In the genomic region with DNA sequence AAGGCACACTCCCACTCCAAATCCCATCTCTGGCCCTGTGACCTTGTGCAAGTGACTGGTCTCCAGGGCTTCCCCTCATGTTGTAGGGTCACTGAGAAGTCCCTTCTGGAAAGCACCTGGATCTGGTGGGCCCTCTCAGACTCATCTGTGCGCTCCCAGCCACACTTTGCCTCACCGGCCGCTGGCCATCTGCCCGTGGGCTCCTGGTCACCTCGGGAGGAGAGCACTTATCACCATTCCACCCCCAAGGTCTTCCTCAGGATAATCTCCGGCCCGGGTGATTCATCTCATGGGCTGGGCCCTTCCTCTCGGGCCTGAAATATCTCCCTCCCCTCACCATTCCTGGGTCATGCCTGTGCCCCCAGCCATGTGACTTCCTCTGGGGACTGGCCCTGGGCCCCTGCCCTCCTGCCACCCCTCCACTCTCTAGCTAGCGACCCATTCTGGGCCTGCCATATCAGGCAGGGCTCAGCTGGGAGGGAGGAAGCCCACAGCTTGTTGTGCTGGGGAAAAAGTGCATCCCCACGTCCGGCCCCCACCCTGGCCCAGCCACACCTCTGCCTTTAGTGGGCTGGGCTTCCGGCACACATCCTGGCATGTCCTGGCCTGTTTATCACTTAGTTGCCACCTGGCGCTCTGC, we compare ENCODE assay signal across 13 cellular contexts. TPM values are rescaled to one million over a fixed set of nuclear protein-coding genes. Genes with fewer than 3 reads are reported as not detected.
DNase-seq lines count a peak whose midpoint lies in the region; ATAC-seq and TF ChIP-seq lines count a peak whose summit lies in the region.
"Had no signal": no experiment of that assay in that cellular context is flagged by ENCODE, and none has a peak within 500 bp of the region (broad histone marks: within the 10 kb centered on the region; RNA-seq: fewer than 3 reads in every experiment).

No MANE protein-coding gene starts in this region.

- no peaks in the 10 kb centered on the region for H3K4me1 Mint-ChIP-seq in endothelial cell (ENCODE audit: unreplicated experiment)

- TF ChIP-seq CTCF in foreskin keratinocyte (conservative IDR thresholded peaks at IDR 0.05), result no peak
- TF ChIP-seq CTCF in endothelial cell (IDR thresholded peaks at IDR 0.05; ENCODE audit: unreplicated experiment), result no peak

- ATAC-seq in foreskin keratinocyte, result peak; percentile 60
- no peak for ATAC-seq in GM21447 (IDR thresholded peaks at IDR 0.05; ENCODE audit: unreplicated experiment)
- ATAC-seq: Panc1 had no signal

- H3K27me3 Mint-ChIP-seq in endothelial cell (ENCODE audit: unreplicated experiment), result peaks cover 3% of the 10 kb centered on the region

- no peak overlapping the region for H3K27ac Mint-ChIP-seq in endothelial cell (ENCODE audit: unreplicated experiment)

- H3K9me3 Mint-ChIP-seq in endothelial cell (ENCODE audit: unreplicated experiment), result no peaks in the 10 kb centered on the region

- H3K4me3 Mint-ChIP-seq in endothelial cell (ENCODE audit: unreplicated experiment), result no peak overlapping the region

- H3K27me3 ChIP-seq in foreskin keratinocyte, result no peaks in the 10 kb centered on the region

- H3K36me3 Mint-ChIP-seq in endothelial cell (ENCODE audit: low read depth, unreplicated experiment), result no peaks in the 10 kb centered on the region

- peaks cover 13% of the 10 kb centered on the region for H3K4me1 ChIP-seq in foreskin keratinocyte

- no peak overlapping the region for H3K27ac ChIP-seq in foreskin keratinocyte
- H3K27ac ChIP-seq: KMS-11 had no signal

- DNase-seq in AG08396 (ENCODE audit: low spot score) (peak; percentile 3), HPDE6-E6E7 (ENCODE audit: extremely low spot score) (peak; percentile 34), foreskin keratinocyte (peak; percentile 52 to 83), NOMO-1 treated with dmso at 0.1 percent for 144 hours (lab: John Stamatoyannopoulos, UW; ENCODE audit: unreplicated experiment) (no peak), DMS79 treated with DMSO at 0.1 percent for 48 hours (lab: John Stamatoyannopoulos, UW) (no peak), endothelial cell (ENCODE audit: low spot score) (no peak)
- peak; percentile 28 for DNase-seq in activated CD8-positive, alpha-beta memory T cell treated with anti-CD3 and anti-CD28 coated beads, Interleukin-2, amount 50 U/mL, for 4 hours
- DNase-seq: DMS53, small intestine had no signal

RNA-seq across cellular contexts. Expression of a gene that starts 10.6 kb away (rescaled TPM):
- total RNA-seq in foreskin keratinocyte (48.2 and 65.5 TPM in 2 replicates), endothelial cell (ENCODE audit: unreplicated experiment) (not detected)
- 42.2 and 54.1 TPM in 2 replicates for polyA plus RNA-seq in foreskin keratinocyte
- total RNA-seq: endothelial cell of umbilical vein had no signal
- polyA plus RNA-seq: endothelial cell of umbilical vein had no signal

Comparison
In these comparisons a context has a peak if more than half of its experiments do, and no peak if none do; other contexts are left out.
1. DNase-seq: peak in AG08396 (single experiment), HPDE6-E6E7 (single experiment), activated CD8-positive, alpha-beta memory T cell treated with anti-CD3 and anti-CD28 coated beads, Interleukin-2, amount 50 U/mL, for 4 hours (single experiment) and foreskin keratinocyte (2 of 2); none in NOMO-1 treated with dmso at 0.1 percent for 144 hours (single experiment), DMS79 treated with DMSO at 0.1 percent for 48 hours (single experiment) and endothelial cell (single experiment).
2. RNA of a gene that starts 10.6 kb away (total RNA-seq): 48.2 to 65.5 TPM in foreskin keratinocyte; not detected in endothelial cell (single experiment); every median in the first group is over 10 times any median in the second.